In genomic region chr14:100215330-100215885, GRCh38 we compare ENCODE assay signal across 12 cellular contexts. TPM values are rescaled to one million over a fixed set of nuclear protein-coding genes. Genes with fewer than 3 reads are reported as not detected.
DNase-seq lines count a peak whose midpoint lies in the region; ATAC-seq and TF ChIP-seq lines count a peak whose summit lies in the region.
"Had no signal": no experiment of that assay in that cellular context is flagged by ENCODE, and none has a peak within 500 bp of the region (broad histone marks: within the 10 kb centered on the region; RNA-seq: fewer than 3 reads in every experiment).

No MANE protein-coding gene starts in this region.

- H3K4me3 ChIP-seq in endocrine pancreas (ENCODE audit: control insufficient read depth, insufficient read depth, low read length) (no peak overlapping the region), trophoblast cell (ENCODE audit: low read depth, low read length) (no peak overlapping the region)
- no peak overlapping the region for H3K4me3 ChIP-seq in effector memory CD4-positive, alpha-beta T cell (ENCODE audit: insufficient read depth, low read depth, low read length, poor library complexity, severe bottlenecking)

- peaks cover 9% of the 10 kb centered on the region for H3K79me1 ChIP-seq in trophoblast cell (ENCODE audit: low read length)

- no peaks in the 10 kb centered on the region for H3K36me3 Mint-ChIP-seq in CD4-positive, alpha-beta T cell (ENCODE audit: low read depth)

- no CpG with 5 or more reads among the region's 12 CpGs for WGBS in trophoblast cell (ENCODE audit: extremely low coverage, insufficient coverage, insufficient read length)

- peak overlapping the region; percentile 71 for H3K4me3 Mint-ChIP-seq in CD4-positive, alpha-beta T cell

- no peak overlapping the region for H4K8ac ChIP-seq in trophoblast cell (ENCODE audit: low read depth, low read length)

- H3K27me3 Mint-ChIP-seq in CD4-positive, alpha-beta T cell: no peaks in the 10 kb centered on the region

- intact Hi-C loops in CD4-positive, alpha-beta T cell (cut with DNase I, micrococcal nuclease): loop anchor here (2.0 to 10.0 kb wide), 4 partner anchors 23 to 531 kb away; partner anchors contain the start of genes CYP46A1 (in 1 of the 2) and WDR25 (in 1 of the 2)

- H2BK120ac ChIP-seq in trophoblast cell (ENCODE audit: insufficient read depth, low read length, poor library complexity): no peak overlapping the region

- no peak for TF ChIP-seq CTCF in CD4-positive, alpha-beta T cell (IDR thresholded peaks at IDR 0.05)

- H4K12ac ChIP-seq in trophoblast cell (ENCODE audit: low read depth, low read length): no peak overlapping the region

- no peaks in the 10 kb centered on the region for H3K27me3 ChIP-seq in CD4-positive, alpha-beta T cell (ENCODE audit: control insufficient read depth, insufficient read depth, low read length)
- H3K27me3 ChIP-seq in endocrine pancreas (ENCODE audit: control insufficient read depth, insufficient read depth, low read length) (no peaks in the 10 kb centered on the region), trophoblast cell (ENCODE audit: insufficient read depth, low read length) (no peaks in the 10 kb centered on the region)
- H3K27me3 ChIP-seq in effector memory CD4-positive, alpha-beta T cell (replicated peaks; ENCODE audit: control insufficient read depth, insufficient read depth, low read length, poor library complexity, severe bottlenecking): no peaks in the 10 kb centered on the region

- POLR2A ChIA-PET in CD4-positive, alpha-beta T cell (lab: Charles Lee): interaction anchor here (1.0 to 7.1 kb wide), 5 partner anchors 9 to 25 kb away, joined by 3 to 98 read pairs (median 28); no protein-coding TSS in a partner anchor

- H3K79me2 ChIP-seq in trophoblast cell (ENCODE audit: control insufficient read depth, insufficient read depth, low read length, poor library complexity): peaks cover 6% of the 10 kb centered on the region

- no peak overlapping the region for H2AFZ ChIP-seq in trophoblast cell (ENCODE audit: insufficient read depth, low read length, poor library complexity)

- peaks cover 32% of the 10 kb centered on the region for H3K4me1 Mint-ChIP-seq in CD4-positive, alpha-beta T cell (ENCODE audit: low read depth)

- no peaks in the 10 kb centered on the region for H3K9me3 Mint-ChIP-seq in CD4-positive, alpha-beta T cell

- no peak overlapping the region for H3K18ac ChIP-seq in trophoblast cell (ENCODE audit: low read length)

- H2BK5ac ChIP-seq in trophoblast cell (ENCODE audit: low read depth, low read length, poor library complexity): no peak overlapping the region

- H3K4me1 ChIP-seq in endocrine pancreas (ENCODE audit: control insufficient read depth, insufficient read depth, low read length) (no peaks in the 10 kb centered on the region), trophoblast cell (ENCODE audit: control insufficient read depth in 1 of 2, insufficient read depth in 2 of 2, low read length in 2 of 2) (peaks cover 7 to 8% of the 10 kb centered on the region in 2 experiments)
- H3K4me1 ChIP-seq in effector memory CD4-positive, alpha-beta T cell (ENCODE audit: control insufficient read depth, insufficient read depth, low read length, poor library complexity, severe bottlenecking): peaks cover 8% of the 10 kb centered on the region

- H3K4ac ChIP-seq in trophoblast cell (ENCODE audit: low read depth, low read length): no peak overlapping the region

- no peak for DNase-seq in CD4-positive, alpha-beta T cell
- DNase-seq in trophoblast cell: no peak
- no peak for DNase-seq in HuH-7.5 (ENCODE audit: low spot score)
- no peak for DNase-seq in effector memory CD4-positive, alpha-beta T cell
- no peak for DNase-seq in ecto neural progenitor cell (ENCODE audit: low spot score)
- DNase-seq: activated CD8-positive, alpha-beta memory T cell treated with anti-CD3 and anti-CD28 coated beads, Interleukin-2, amount 50 U/mL, for 48 hours; DMS153; NCI-H446; SK-N-SH had no signal

- H3K4me2 ChIP-seq in trophoblast cell (ENCODE audit: low read length): no peak overlapping the region

- H3K9ac ChIP-seq in endocrine pancreas (ENCODE audit: control insufficient read depth, insufficient read depth, low read length): peak overlapping the region; percentile 50
- H3K9ac ChIP-seq in trophoblast cell (ENCODE audit: low read length): no peak overlapping the region
- H3K9ac ChIP-seq: SK-N-SH had no signal

- no peak for ATAC-seq in CD4-positive, alpha-beta T cell (ENCODE audit: poor library complexity)
- no peak for ATAC-seq in HG02885 (IDR thresholded peaks at IDR 0.05; ENCODE audit: poor library complexity, unreplicated experiment)

- no peak overlapping the region for H4K91ac ChIP-seq in trophoblast cell (ENCODE audit: low read depth, low read length)

- H3K36me3 ChIP-seq in KOPT-K1 (ENCODE audit: insufficient read depth, low read length) (no peaks in the 10 kb centered on the region), endocrine pancreas (ENCODE audit: control insufficient read depth, insufficient read depth, low read length) (no peaks in the 10 kb centered on the region), trophoblast cell (ENCODE audit: control insufficient read depth in 1 of 2, insufficient read depth in 2 of 2, low read length in 2 of 2) (no peaks in the 10 kb centered on the region)
- no peaks in the 10 kb centered on the region for H3K36me3 ChIP-seq in effector memory CD4-positive, alpha-beta T cell (ENCODE audit: control insufficient read depth, insufficient read depth, low read length)

- CTCF ChIA-PET in CD4-positive, alpha-beta T cell (lab: Charles Lee): interaction anchor here (2.5 to 3.0 kb wide), 2 partner anchors 9 to 23 kb away, joined by 8 to 19 read pairs; no protein-coding TSS in a partner anchor

- H3K27ac ChIP-seq in CD4-positive, alpha-beta T cell (ENCODE audit: low read depth, low read length): peak overlapping the region; percentile 24
- H3K27ac ChIP-seq in KOPT-K1 (ENCODE audit: low read depth, low read length, poor library complexity, severe bottlenecking) (peak overlapping the region; percentile 99), trophoblast cell (ENCODE audit: low read depth, low read length) (no peak overlapping the region)
- H3K27ac ChIP-seq in effector memory CD4-positive, alpha-beta T cell (ENCODE audit: insufficient read depth, low read length, poor library complexity, severe bottlenecking): no peak overlapping the region

- no peak overlapping the region for H3K23ac ChIP-seq in trophoblast cell (ENCODE audit: low read length)

- peak overlapping the region; percentile 24 for H2AK5ac ChIP-seq in trophoblast cell (ENCODE audit: low read length)

- H3K14ac ChIP-seq in trophoblast cell (ENCODE audit: low read length): no peak overlapping the region

- no peak overlapping the region for H2BK12ac ChIP-seq in trophoblast cell (ENCODE audit: low read length)

- peak overlapping the region; percentile 91 for H3K27ac Mint-ChIP-seq in CD4-positive, alpha-beta T cell

- no peaks in the 10 kb centered on the region for H3K9me3 ChIP-seq in CD4-positive, alpha-beta T cell (ENCODE audit: control insufficient read depth, low read length)
- H3K9me3 ChIP-seq in KOPT-K1 (ENCODE audit: insufficient read depth, low read length, poor library complexity, severe bottlenecking) (no peaks in the 10 kb centered on the region), endocrine pancreas (ENCODE audit: control insufficient read depth, low read length) (no peaks in the 10 kb centered on the region), trophoblast cell (ENCODE audit: insufficient read depth, low read depth, low read length) (no peaks in the 10 kb centered on the region)
- no peaks in the 10 kb centered on the region for H3K9me3 ChIP-seq in effector memory CD4-positive, alpha-beta T cell (ENCODE audit: control insufficient read depth, low read length)
- H3K9me3 ChIP-seq: SK-N-SH had no signal

RNA-seq across cellular contexts. Expression of gene YY1, which starts 23.5 kb away (rescaled TPM):
- total RNA-seq in CD4-positive, alpha-beta T cell: 10 to 100 TPM; 68.9 to 70.4 TPM
- polyA plus RNA-seq in trophoblast cell (2013): 88.5 and 92.7 TPM in 2 replicates

RNA-seq across cellular contexts. Expression of gene DEGS2, which starts 56.0 kb away (rescaled TPM):
- total RNA-seq in CD4-positive, alpha-beta T cell: under 1 TPM in 1 of 2 experiments, not detected in 1; 0.11 TPM
- polyA plus RNA-seq in trophoblast cell (2013): 4.2 and 4.6 TPM in 2 replicates

Comparison
In these comparisons a context has a peak if more than half of its experiments do, and no peak if none do; other contexts are left out.
1. H3K27ac ChIP-seq: peak in CD4-positive, alpha-beta T cell (single experiment) and KOPT-K1 (single experiment); none in trophoblast cell (single experiment) and effector memory CD4-positive, alpha-beta T cell (single experiment).